In the genomic region with DNA sequence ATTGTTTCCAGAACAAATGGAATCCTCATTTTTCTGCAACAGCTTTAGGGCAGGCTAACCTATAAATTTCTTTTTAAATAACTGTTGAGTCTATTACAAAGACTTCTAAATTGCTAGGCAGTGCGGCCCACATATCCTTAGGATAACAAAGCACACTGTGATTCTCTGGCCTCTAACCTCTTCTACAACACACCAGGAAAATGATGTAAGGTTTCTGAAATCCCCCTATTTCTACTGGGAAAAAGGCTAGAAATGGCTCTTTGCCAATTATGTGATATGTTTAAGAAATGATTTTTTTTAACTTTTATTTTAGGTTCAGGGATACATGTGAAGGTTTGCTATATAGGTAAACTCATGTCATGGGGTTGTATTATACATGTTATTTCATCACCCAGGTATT, we compare ENCODE assay signal across 24 cellular contexts. TPM values are rescaled to one million over a fixed set of nuclear protein-coding genes. Genes with fewer than 3 reads are reported as not detected.
A peak's percentile ranks its signal among the peaks of the same experiment; 100 is the strongest.
DNase-seq lines count a peak whose midpoint lies in the region; ATAC-seq, FAIRE-seq and TF ChIP-seq lines count a peak whose summit lies in the region.
"Had no signal": no experiment of that assay in that cellular context is flagged by ENCODE, and none has a peak within 500 bp of the region (broad histone marks: within the 10 kb centered on the region; RNA-seq: fewer than 3 reads in every experiment).

No MANE protein-coding gene starts in this region.

- H3K27me3 Mint-ChIP-seq in neural progenitor cell (ENCODE audit: insufficient read depth, low read depth), result no peaks in the 10 kb centered on the region
- H3K27me3 Mint-ChIP-seq: B cell; CD4-positive, alpha-beta T cell had no signal

- no peak overlapping the region for H3K4me3 ChIP-seq in astrocyte of the spinal cord (ENCODE audit: low read depth, low read length)
- no peak overlapping the region for H3K4me3 ChIP-seq in choroid plexus epithelial cell (ENCODE audit: low read depth, low read length)
- H3K4me3 ChIP-seq in endothelial cell of umbilical vein (replicated peaks in 1 of 3; ENCODE audit: insufficient read depth in 1 of 3, low read depth in 1 of 3, low read length in 3 of 3), result no peak overlapping the region
- no peak overlapping the region for H3K4me3 ChIP-seq in lower lobe of right lung
- H3K4me3 ChIP-seq in neural progenitor cell, result no peak overlapping the region
- H3K4me3 ChIP-seq: A549; BLaER1 treated with 17β-estradiol and CSF1 and Interleukin-3, amounts not matched to agents 10 nM and 100 nM had no signal

- H3K36me3 ChIP-seq in endothelial cell of umbilical vein (ENCODE audit: control insufficient read depth in 2 of 2, extremely low read depth in 1 of 2, insufficient read depth in 2 of 2, low read length in 2 of 2), result no peaks in the 10 kb centered on the region
- H3K36me3 ChIP-seq in lower lobe of right lung, result no peaks in the 10 kb centered on the region
- H3K36me3 ChIP-seq in neural progenitor cell, result no peaks in the 10 kb centered on the region
- H3K36me3 ChIP-seq: BLaER1 treated with 17β-estradiol and CSF1 and Interleukin-3, amounts not matched to agents 10 nM and 100 nM had no signal

- TF ChIP-seq CTCF in astrocyte of the spinal cord (IDR thresholded peaks at IDR 0.05; ENCODE audit: low read depth, low read length), result no peak
- TF ChIP-seq CTCF in choroid plexus epithelial cell (conservative IDR thresholded peaks at IDR 0.05; ENCODE audit: low read depth, low read length), result no peak
- TF ChIP-seq CTCF in endothelial cell of umbilical vein (IDR thresholded peaks at IDR 0.05; ENCODE audit: extremely low read depth in 1 of 2, insufficient read depth in 1 of 2, low read depth in 1 of 2, low read length in 2 of 2), result no peak
- TF ChIP-seq CTCF in lower lobe of right lung (IDR thresholded peaks at IDR 0.05), result no peak
- no peak for TF ChIP-seq CTCF in neural progenitor cell (IDR thresholded peaks at IDR 0.05)

- TF ChIP-seq POLR2A in endothelial cell of umbilical vein (IDR thresholded peaks at IDR 0.05; ENCODE audit: low read depth, low read length), result no peak

- no peaks in the 10 kb centered on the region for H3F3A ChIP-seq in neural progenitor cell (ENCODE audit: low read depth)

- H2AFZ ChIP-seq in endothelial cell of umbilical vein (ENCODE audit: low read depth, low read length) (no peak overlapping the region), neural progenitor cell (replicated peaks) (no peak overlapping the region)

- H3K4me2 ChIP-seq in endothelial cell of umbilical vein (ENCODE audit: insufficient read depth, low read length) (no peak overlapping the region), neural progenitor cell (no peak overlapping the region)
- H3K4me2 ChIP-seq: A549; BLaER1 treated with 17β-estradiol and CSF1 and Interleukin-3, amounts not matched to agents 10 nM and 100 nM had no signal

- CTCF ChIA-PET in endothelial cell of umbilical vein (lab: Charles Lee), result interaction anchor here (0.9 to 1.9 kb wide), 3 partner anchors 9 to 50 kb away, joined by 3 to 10 read pairs (median 3); no protein-coding TSS in a partner anchor

- no peaks in the 10 kb centered on the region for H3K27me3 ChIP-seq in endothelial cell of umbilical vein (ENCODE audit: control insufficient read depth in 2 of 2, insufficient read depth in 2 of 2, low read length in 2 of 2)
- no peaks in the 10 kb centered on the region for H3K27me3 ChIP-seq in lower lobe of right lung (ENCODE audit: low read depth)
- no peaks in the 10 kb centered on the region for H3K27me3 ChIP-seq in neural progenitor cell
- H3K27me3 ChIP-seq: BLaER1 treated with 17β-estradiol and CSF1 and Interleukin-3, amounts not matched to agents 10 nM and 100 nM had no signal

- POLR2A ChIA-PET in endothelial cell of umbilical vein (lab: Charles Lee), result no interaction called here

- H3K9me1 ChIP-seq in endothelial cell of umbilical vein (replicated peaks; ENCODE audit: control insufficient read depth, extremely low read depth, insufficient read depth, low read length), result no peaks in the 10 kb centered on the region

- H3K9ac ChIP-seq in endothelial cell of umbilical vein (replicated peaks; ENCODE audit: extremely low read depth, insufficient read depth, low read length), result no peak overlapping the region
- no peak overlapping the region for H3K9ac ChIP-seq in neural progenitor cell
- H3K9ac ChIP-seq: BLaER1 treated with 17β-estradiol and CSF1 and Interleukin-3, amounts not matched to agents 10 nM and 100 nM had no signal

- no peaks in the 10 kb centered on the region for H3K9me3 ChIP-seq in endothelial cell of umbilical vein (replicated peaks; ENCODE audit: control insufficient read depth, insufficient read depth, low read length)
- no peaks in the 10 kb centered on the region for H3K9me3 ChIP-seq in lower lobe of right lung
- no peaks in the 10 kb centered on the region for H3K9me3 ChIP-seq in neural progenitor cell (ENCODE audit: low read depth)
- H3K9me3 ChIP-seq: A549 had no signal

- no peaks in the 10 kb centered on the region for H4K20me1 ChIP-seq in endothelial cell of umbilical vein (replicated peaks; ENCODE audit: control insufficient read depth, extremely low read depth, insufficient read depth, low read length)
- no peaks in the 10 kb centered on the region for H4K20me1 ChIP-seq in neural progenitor cell (ENCODE audit: low read depth)
- H4K20me1 ChIP-seq: BLaER1 treated with 17β-estradiol and CSF1 and Interleukin-3, amounts not matched to agents 10 nM and 100 nM had no signal

- H3K4me1 Mint-ChIP-seq in neural progenitor cell, result no peaks in the 10 kb centered on the region
- H3K4me1 Mint-ChIP-seq: B cell had no signal

- FAIRE-seq in endothelial cell of umbilical vein (lab: Jason Lieb, UNC), result no peak
- FAIRE-seq: A549, D721Med, G401.6, GM12891, GM19239 had no signal

- H3K79me2 ChIP-seq in endothelial cell of umbilical vein (ENCODE audit: control insufficient read depth, insufficient read depth, low read length) (no peaks in the 10 kb centered on the region), neural progenitor cell (ENCODE audit: low read depth) (no peaks in the 10 kb centered on the region)

- BruUV-seq in endothelial cell of umbilical vein (replicated peaks; lab: Mats Ljungman, UMichigan), result no TSS peak

- no peak for ATAC-seq in lower lobe of right lung
- ATAC-seq: A549; CD8-positive, alpha-beta T cell had no signal

- H3K4me1 ChIP-seq in endothelial cell of umbilical vein (ENCODE audit: control insufficient read depth, extremely low read depth, insufficient read depth, low read length), result no peaks in the 10 kb centered on the region
- H3K4me1 ChIP-seq in lower lobe of right lung, result no peaks in the 10 kb centered on the region
- H3K4me1 ChIP-seq in neural progenitor cell, result no peaks in the 10 kb centered on the region
- H3K4me1 ChIP-seq: BLaER1 treated with 17β-estradiol and CSF1 and Interleukin-3, amounts not matched to agents 10 nM and 100 nM; Caco-2 had no signal

- intact Hi-C loops in endothelial cell of umbilical vein (cut with micrococcal nuclease) (no loop called here), lower lobe of right lung (cut with DNase I) (no loop called here)

- H3K9me3 Mint-ChIP-seq in neural progenitor cell, result no peaks in the 10 kb centered on the region
- H3K9me3 Mint-ChIP-seq: CD4-positive, alpha-beta T cell; CD8-positive, alpha-beta T cell had no signal

- no peak overlapping the region for H3K27ac Mint-ChIP-seq in neural progenitor cell
- H3K27ac Mint-ChIP-seq: B cell; CD4-positive, alpha-beta T cell; CD8-positive, alpha-beta T cell had no signal

- in situ Hi-C loops in astrocyte of the spinal cord (cut with HindIII; ENCODE audit: low sequenced_read_pairs), result no loop called here

- no peak overlapping the region for H3K4me3 Mint-ChIP-seq in neural progenitor cell
- H3K4me3 Mint-ChIP-seq: B cell; CD4-positive, alpha-beta T cell; CD8-positive, alpha-beta T cell had no signal

- DNase-seq in astrocyte of the spinal cord (ENCODE audit: low read depth, low spot score) (peak; percentile 67), choroid plexus epithelial cell (ENCODE audit: low read depth) (peak; percentile 85), endothelial cell of umbilical vein (ENCODE audit: low read depth, low spot score) (peak; percentile 54), lung microvascular endothelial cell (ENCODE audit: low read depth in 2 of 2) (peak; percentile 34 to 66), lower lobe of right lung (no peak), NCI-H146 (lab: John Stamatoyannopoulos, UW) (no peak), occipital lobe (lab: John Stamatoyannopoulos, UW) (no peak), neural progenitor cell (ENCODE audit: low spot score) (no peak)
- DNase-seq: AML-193; Caco-2; Calu3; CD4-positive, alpha-beta T cell; CD8-positive, alpha-beta T cell; DMS79 treated with DMSO at 0.1 percent for 48 hours; GF-D8 had no signal

- H3K27ac ChIP-seq in endothelial cell of umbilical vein (ENCODE audit: insufficient read depth, low read depth, low read length), result no peak overlapping the region
- no peak overlapping the region for H3K27ac ChIP-seq in lower lobe of right lung
- H3K27ac ChIP-seq in neural progenitor cell, result no peak overlapping the region
- H3K27ac ChIP-seq: 22Rv1; A549; BLaER1 treated with 17β-estradiol and CSF1 and Interleukin-3, amounts not matched to agents 10 nM and 100 nM; C4-2B had no signal

- dilution Hi-C loops in endothelial cell of umbilical vein (cut with MboI; ENCODE audit: extremely low pct_ligation_motif_present, low sequenced_read_pairs), result no loop called here

- no peaks in the 10 kb centered on the region for H3K36me3 Mint-ChIP-seq in neural progenitor cell
- H3K36me3 Mint-ChIP-seq: CD8-positive, alpha-beta T cell had no signal

TF ChIP-seq in endothelial cell of umbilical vein, 7 proteins besides CTCF, POLR2A, EP300 and RAD21 (continues in another document):
- TF ChIP-seq JUN (IDR thresholded peaks at IDR 0.05; ENCODE audit: borderline replicate concordance, insufficient read depth, insufficient read length, low read depth) (no peak), FOS (IDR thresholded peaks at IDR 0.05; ENCODE audit: borderline replicate concordance, insufficient read depth, low read length) (no peak), GATA2 (IDR thresholded peaks at IDR 0.05; ENCODE audit: insufficient read depth, insufficient read length, low read depth, low read length) (no peak)
- TF ChIP-seq, protein P1, sequence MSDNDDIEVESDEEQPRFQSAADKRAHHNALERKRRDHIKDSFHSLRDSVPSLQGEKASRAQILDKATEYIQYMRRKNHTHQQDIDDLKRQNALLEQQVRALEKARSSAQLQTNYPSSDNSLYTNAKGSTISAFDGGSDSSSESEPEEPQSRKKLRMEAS (IDR thresholded peaks at IDR 0.05; ENCODE audit: insufficient read depth, insufficient read length), result no peak

RNA-seq across cellular contexts. Expression of a gene that starts 17.3 kb away (rescaled TPM):
- 48.2 and 115 TPM in 2 replicates for total RNA-seq in endothelial cell of umbilical vein
- polyA plus RNA-seq in endothelial cell of umbilical vein, result 59.3 and 110 TPM in 2 replicates
- 59.9 and 64.0 TPM in 2 replicates for polyA plus RNA-seq in endothelial cell of umbilical vein (2011; cell fraction: cytosol; rRNA removed)
- 35.1 and 40.4 TPM in 2 replicates for polyA plus RNA-seq in endothelial cell of umbilical vein (2011; cell fraction: nucleus; rRNA removed)
- polyA plus RNA-seq in endothelial cell of umbilical vein (2012), result 47.0 and 83.3 TPM in 2 replicates
- 78.0 and 90.7 TPM in 2 replicates for polyA minus RNA-seq in endothelial cell of umbilical vein
- 4.2 TPM for polyA minus RNA-seq in endothelial cell of umbilical vein (2011; cell fraction: cytosol; rRNA and poly(A)+ RNA removed)
- polyA minus RNA-seq in endothelial cell of umbilical vein (2011; cell fraction: nucleus; rRNA and poly(A)+ RNA removed), result 41.8 and 43.6 TPM in 2 replicates
- total RNA-seq in lung microvascular endothelial cell, result 65.7 and 135 TPM in 2 replicates
- 18.0 TPM for total RNA-seq in lower lobe of right lung
- 4.7 TPM for total RNA-seq in occipital lobe
- not detected in 2 replicates for total RNA-seq in neural progenitor cell (ENCODE audit: low replicate concordance)

Comparison
In these comparisons a context has a peak if more than half of its experiments do, and no peak if none do; other contexts are left out.
1. DNase-seq: peak in astrocyte of the spinal cord (single experiment), choroid plexus epithelial cell (single experiment), endothelial cell of umbilical vein (single experiment) and lung microvascular endothelial cell (2 of 2); none in lower lobe of right lung (single experiment), NCI-H146 (single experiment), occipital lobe (single experiment) and neural progenitor cell (single experiment).